Comparison of ENCODE assay signal across 10 cellular contexts in the genomic region with DNA sequence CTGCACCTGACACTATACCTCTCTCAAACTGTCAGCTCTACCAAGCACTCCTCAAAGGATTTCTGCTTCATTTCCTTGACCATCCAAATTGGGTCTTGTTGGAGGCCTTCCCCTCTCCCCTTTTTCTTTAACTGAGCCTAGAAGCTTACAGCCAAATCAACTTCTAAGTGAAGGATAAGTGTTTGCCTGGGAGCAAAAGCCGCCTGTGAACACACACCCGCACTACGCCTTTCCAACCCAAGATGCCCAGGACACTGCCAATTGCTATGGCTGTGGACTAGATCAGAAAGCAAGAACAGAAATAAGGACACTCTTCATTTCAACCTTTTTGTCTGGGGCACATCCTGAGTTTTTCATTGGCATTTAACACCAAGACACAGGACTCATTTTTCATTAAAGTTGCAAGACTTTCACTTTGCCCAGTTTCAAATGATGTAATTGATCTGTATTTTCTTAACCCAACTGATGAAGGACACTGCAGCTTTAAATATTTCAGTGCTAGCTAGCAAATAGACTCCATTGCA. TPM values are rescaled to one million over a fixed set of nuclear protein-coding genes. Genes with fewer than 3 reads are reported as not detected.
A peak's percentile ranks its signal among the peaks of the same experiment; 100 is the strongest.
DNase-seq lines count a peak whose midpoint lies in the region; ATAC-seq and TF ChIP-seq lines count a peak whose summit lies in the region.
"Had no signal": no experiment of that assay in that cellular context is flagged by ENCODE, and none has a peak within 500 bp of the region (broad histone marks: within the 10 kb centered on the region; RNA-seq: fewer than 3 reads in every experiment).

No MANE protein-coding gene starts in this region.

- H2AFZ ChIP-seq in ACC112 (ENCODE audit: low read length, unreplicated experiment): no peak overlapping the region

- no peak for TF ChIP-seq CTCF in epithelial cell of proximal tubule (conservative IDR thresholded peaks at IDR 0.05; ENCODE audit: low read depth, low read length)
- no peak for TF ChIP-seq CTCF in brain microvascular endothelial cell (IDR thresholded peaks at IDR 0.05; ENCODE audit: low read depth, low read length, missing control alignments)

- peaks cover 17 to 46% (median 29%) of the 10 kb centered on the region in 4 donors for H3K4me1 Mint-ChIP-seq in naive thymus-derived CD8-positive, alpha-beta T cell

- H3K27ac Mint-ChIP-seq in naive thymus-derived CD8-positive, alpha-beta T cell: no peak overlapping the region

- H3K79me2 ChIP-seq in ACC112 (ENCODE audit: control insufficient read depth, insufficient read depth, low read length, unreplicated experiment): no peaks in the 10 kb centered on the region

- H3K4me3 Mint-ChIP-seq in naive thymus-derived CD8-positive, alpha-beta T cell: peak overlapping the region in 7 of 10 donors; percentile 16 to 87 (median 79)

- no peak for ATAC-seq in naive thymus-derived CD8-positive, alpha-beta T cell
- ATAC-seq in HG03342 (IDR thresholded peaks at IDR 0.05; ENCODE audit: unreplicated experiment): no peak

- POLR2A ChIA-PET in naive thymus-derived CD8-positive, alpha-beta T cell (lab: Charles Lee): no interaction called here

- no peaks in the 10 kb centered on the region for H3K9me3 Mint-ChIP-seq in naive thymus-derived CD8-positive, alpha-beta T cell

- H3K4me3 ChIP-seq in ACC112 (ENCODE audit: low read depth, low read length) (peak overlapping the region; percentile 84), epithelial cell of proximal tubule (ENCODE audit: low read depth, low read length) (peak overlapping the region; percentile 71), brain microvascular endothelial cell (ENCODE audit: low read depth, low read length) (no peak overlapping the region)
- H3K4me3 ChIP-seq: SJSA1 had no signal

- DNase-seq in NCI-H526 treated with DMSO at 0.1 percent for 48 hours (lab: John Stamatoyannopoulos, UW) (peak; percentile 24), epithelial cell of proximal tubule (ENCODE audit: low read depth) (no peak), epidermal melanocyte (ENCODE audit: insufficient read length, low spot score) (no peak), brain microvascular endothelial cell (no peak)
- no peak for DNase-seq in naive thymus-derived CD8-positive, alpha-beta T cell
- DNase-seq in NK-92 treated with Interleukin-12 subunit alpha and Interleukin-12 subunit beta, amount 100 ng/mL, for 24 hours (lab: John Stamatoyannopoulos, UW): no peak
- DNase-seq: NCI-H2081 treated with DMSO at 0.1 percent for 48 hours had no signal

- H3K27ac ChIP-seq in ACC112 (ENCODE audit: low read depth, low read length) (no peak overlapping the region), brain microvascular endothelial cell (no peak overlapping the region)
- H3K27ac ChIP-seq: SJSA1 had no signal

- H3K36me3 Mint-ChIP-seq in naive thymus-derived CD8-positive, alpha-beta T cell: peaks cover 0 to 8% (median 1%) of the 10 kb centered on the region in 3 donors

- no peaks in the 10 kb centered on the region for H3K27me3 Mint-ChIP-seq in naive thymus-derived CD8-positive, alpha-beta T cell

- no peaks in the 10 kb centered on the region for H3K27me3 ChIP-seq in ACC112 (ENCODE audit: insufficient read depth, low read length)
- no peaks in the 10 kb centered on the region for H3K27me3 ChIP-seq in brain microvascular endothelial cell (replicated peaks)
- H3K27me3 ChIP-seq: SJSA1 had no signal

- H3K4me1 ChIP-seq in ACC112 (ENCODE audit: control insufficient read depth, insufficient read depth, low read length, unreplicated experiment): peaks cover 15% of the 10 kb centered on the region

- in situ Hi-C loops in brain microvascular endothelial cell (cut with HindIII; ENCODE audit: low pct_ligation_motif_present, low sequenced_read_pairs): no loop called here

- H3K36me3 ChIP-seq in ACC112 (ENCODE audit: insufficient read depth, low read length) (no peaks in the 10 kb centered on the region), brain microvascular endothelial cell (replicated peaks) (no peaks in the 10 kb centered on the region)
- H3K36me3 ChIP-seq: SJSA1 had no signal

RNA-seq across cellular contexts. Expression of gene CPEB3, which starts 52.8 kb away (rescaled TPM):
- 0.52 and 0.58 TPM in 2 replicates for total RNA-seq in epithelial cell of proximal tubule
- 1 to 10 TPM; 2.5 to 2.9 TPM for total RNA-seq in naive thymus-derived CD8-positive, alpha-beta T cell
- 1 to 10 TPM in 2 of 3 donors, under 1 TPM in 1; 0.92 to 1.4 (median 1.2) TPM for polyA plus RNA-seq in naive thymus-derived CD8-positive, alpha-beta T cell

RNA-seq across cellular contexts. Expression of gene MARCHF5, which starts 52.8 kb away (rescaled TPM):
- total RNA-seq in epithelial cell of proximal tubule: 7.6 and 9.6 TPM in 2 replicates
- total RNA-seq in naive thymus-derived CD8-positive, alpha-beta T cell: 10 to 100 TPM; 41.6 to 42.1 TPM
- 10 to 100 TPM; 21.0 to 24.0 (median 23.4) TPM for polyA plus RNA-seq in naive thymus-derived CD8-positive, alpha-beta T cell
